ENCODE assay signal across 8 cellular contexts in the genomic region with DNA sequence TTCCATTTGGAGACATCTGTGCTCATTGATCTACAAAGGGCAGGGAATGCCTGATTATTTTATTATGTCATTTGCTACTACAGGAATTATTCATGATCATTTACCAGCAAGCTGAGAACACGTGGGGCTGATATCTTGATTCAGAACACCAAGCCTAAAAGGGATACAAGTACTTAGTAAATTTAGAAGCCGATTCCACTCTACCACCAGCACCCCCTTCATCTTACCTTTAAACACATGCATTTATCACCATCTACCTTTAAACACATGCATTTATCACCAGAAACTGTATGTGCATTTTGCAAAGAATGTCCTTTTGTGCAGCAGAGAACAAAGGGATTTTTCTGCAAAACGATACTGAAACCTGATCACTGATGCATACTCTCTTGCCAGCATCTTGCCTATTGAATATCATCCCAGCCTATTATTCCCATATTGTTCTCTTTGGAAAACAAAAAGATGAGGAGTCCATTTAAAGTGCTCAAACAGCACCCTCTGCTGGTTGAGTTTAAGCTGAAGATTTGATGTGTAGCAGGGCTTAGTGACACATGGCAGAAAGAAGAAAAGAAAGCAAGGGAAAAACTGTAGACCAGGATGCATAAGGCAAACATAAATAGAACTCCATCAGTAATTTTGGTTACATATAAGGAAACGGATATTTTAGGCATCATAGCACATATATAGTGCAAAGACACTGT.
DNase-seq lines count a peak whose midpoint lies in the region; ATAC-seq and TF ChIP-seq lines count a peak whose summit lies in the region.

No MANE protein-coding gene starts in this region.

- H3K9me3 ChIP-seq in parathyroid adenoma (ENCODE audit: control insufficient read depth, low read length): no peaks in the 10 kb centered on the region

- no peaks in the 10 kb centered on the region for H3K79me2 ChIP-seq in parathyroid adenoma

- H3K9me3 Mint-ChIP-seq in glutamatergic neuron (ENCODE audit: unreplicated experiment): peaks cover 1% of the 10 kb centered on the region

- H3K27me3 Mint-ChIP-seq in glutamatergic neuron (ENCODE audit: unreplicated experiment): no peaks in the 10 kb centered on the region

- no peaks in the 10 kb centered on the region for H3K4me1 Mint-ChIP-seq in glutamatergic neuron (ENCODE audit: low read depth, unreplicated experiment)

- peak overlapping the region; percentile 29 for H3K27ac ChIP-seq in parathyroid adenoma

- no peak overlapping the region for H3K9ac ChIP-seq in parathyroid adenoma

- DNase-seq in activated gamma-delta T cell treated with Interleukin-2 at 50 U/mL for 16 hours (peak; percentile 51), activated gamma-delta T cell (lab: John Stamatoyannopoulos, UW) (no peak), NOMO-1 treated with dmso at 0.1 percent for 144 hours (lab: John Stamatoyannopoulos, UW; ENCODE audit: unreplicated experiment) (peak; percentile 17), glutamatergic neuron (peak; percentile 25)
- DNase-seq in Jurkat, Clone E6-1 (ENCODE audit: low read depth, low spot score): peak; percentile 58
- DNase-seq in activated naive CD8-positive, alpha-beta T cell treated with anti-CD3 and anti-CD28 coated beads, Interleukin-2, amount 50 U/mL, for 16 hours (ENCODE audit: low read depth, low spot score): peak; percentile 26

- no peak overlapping the region for H3K4me3 Mint-ChIP-seq in glutamatergic neuron (ENCODE audit: unreplicated experiment)

- TF ChIP-seq CTCF in glutamatergic neuron (IDR thresholded peaks at IDR 0.05; ENCODE audit: partially characterized antibody, unreplicated experiment) (peak; percentile 86), parathyroid adenoma (IDR thresholded peaks at IDR 0.05) (peak; percentile 86)

- peak; percentile 84 for ATAC-seq in GM21825 (IDR thresholded peaks at IDR 0.05; ENCODE audit: unreplicated experiment)

- no peak overlapping the region for H2AFZ ChIP-seq in parathyroid adenoma

- H3K36me3 ChIP-seq in parathyroid adenoma (ENCODE audit: control insufficient read depth, insufficient read depth, low read length): no peaks in the 10 kb centered on the region

- H3K4me3 ChIP-seq in Jurkat, Clone E6-1 (ENCODE audit: low read length): no peak overlapping the region
- H3K4me3 ChIP-seq in parathyroid adenoma (ENCODE audit: low read depth, low read length): no peak overlapping the region

- no peaks in the 10 kb centered on the region for H3K27me3 ChIP-seq in parathyroid adenoma (ENCODE audit: control insufficient read depth, insufficient read depth, low read length)

- peaks cover 14% of the 10 kb centered on the region for H3K4me1 ChIP-seq in parathyroid adenoma

- H3K36me3 Mint-ChIP-seq in glutamatergic neuron (ENCODE audit: unreplicated experiment): peaks cover 10% of the 10 kb centered on the region

- H3K4me2 ChIP-seq in parathyroid adenoma (ENCODE audit: low read length): peak overlapping the region; percentile 1

- no peak overlapping the region for H3K27ac Mint-ChIP-seq in glutamatergic neuron (ENCODE audit: unreplicated experiment)
